17 cellular contexts compared by ENCODE assay signal in genomic region chr1:197810812-197811211, GRCh38. TPM values are rescaled to one million over a fixed set of nuclear protein-coding genes. Genes with fewer than 3 reads are reported as not detected.
DNase-seq lines count a peak whose midpoint lies in the region; ATAC-seq, FAIRE-seq and TF ChIP-seq lines count a peak whose summit lies in the region.
"Had no signal": no experiment of that assay in that cellular context is flagged by ENCODE, and none has a peak within 500 bp of the region (broad histone marks: within the 10 kb centered on the region; RNA-seq: fewer than 3 reads in every experiment).

No MANE protein-coding gene starts in this region.

- intact Hi-C loops in K562 (cut with micrococcal nuclease), result no loop called here
- intact Hi-C loops in colonic mucosa (cut with DNase I), result no loop called here

- no peaks in the 10 kb centered on the region for H3K79me2 ChIP-seq in K562 (ENCODE audit: control insufficient read depth, insufficient read depth, low read length)

- H3K9ac ChIP-seq in HUES64 (ENCODE audit: low read depth, low read length) (peak overlapping the region; percentile 37; the same call in 1 of the 2 replicates), K562 (ENCODE audit: insufficient read depth in 1 of 2, low read depth in 2 of 2, low read length in 2 of 2) (no peak overlapping the region), iPS-18a (ENCODE audit: low read length) (no peak overlapping the region), colonic mucosa (ENCODE audit: low read depth in 2 of 2, low read length in 2 of 2) (no peak overlapping the region)

- H3K4me1 ChIP-seq in HUES64 (ENCODE audit: insufficient read depth, low read length) (peaks cover 68% of the 10 kb centered on the region), K562 (replicated peaks in 1 of 2; ENCODE audit: control insufficient read depth in 2 of 2, insufficient read depth in 2 of 2, low read length in 2 of 2) (no peaks in the 10 kb centered on the region), iPS-18a (ENCODE audit: control insufficient read depth, low read depth, low read length) (peaks cover 56% of the 10 kb centered on the region), colonic mucosa (peaks cover 4% of the 10 kb centered on the region)
- H3K4me1 ChIP-seq: A549, BE2C had no signal

- TF ChIP-seq CTCF in K562 (IDR thresholded peaks at IDR 0.05 in 2 of 3, conservative IDR thresholded peaks at IDR 0.05 in 1 of 3; ENCODE audit: insufficient read depth in 2 of 3, low read depth in 1 of 3, low read length in 3 of 3) (no peak), WERI-Rb-1 (IDR thresholded peaks at IDR 0.05; ENCODE audit: low read depth, low read length) (no peak), colonic mucosa (IDR thresholded peaks at IDR 0.05) (no peak)

- TF ChIP-seq POLR2A in K562 (conservative IDR thresholded peaks at IDR 0.05), result no peak

- ATAC-seq in K562 (no peak), GM18858 (IDR thresholded peaks at IDR 0.05; ENCODE audit: unreplicated experiment) (no peak)
- ATAC-seq: A549 had no signal

- CTCF ChIA-PET in K562 (lab: Yijun Ruan, JAX; ENCODE audit: low intra/inter-chr PET ratio), result no interaction called here

- TF ChIP-seq EP300 in K562 (IDR thresholded peaks at IDR 0.05; ENCODE audit: low read length), result no peak

- H3K9me3 ChIP-seq in HUES64 (ENCODE audit: insufficient read depth, low read depth, low read length), result no peaks in the 10 kb centered on the region
- no peaks in the 10 kb centered on the region for H3K9me3 ChIP-seq in K562 (replicated peaks; ENCODE audit: control insufficient read depth, insufficient read depth, low read depth, low read length)
- no peaks in the 10 kb centered on the region for H3K9me3 ChIP-seq in iPS-18a (ENCODE audit: control insufficient read depth, low read depth, low read length)
- H3K9me3 ChIP-seq in WERI-Rb-1 (ENCODE audit: severe bottlenecking), result no peaks in the 10 kb centered on the region
- no peaks in the 10 kb centered on the region for H3K9me3 ChIP-seq in colonic mucosa
- H3K9me3 ChIP-seq: A549, BE2C had no signal

- no peak for TF ChIP-seq RAD21 in K562 (CRISPR knock-in tag; conservative IDR thresholded peaks at IDR 0.05 in 1 of 2, IDR thresholded peaks at IDR 0.05 in 1 of 2)

- 0 out of 2 replicates have a peak overlapping the region, but pooled peaks have one; percentile 10 for H2AFZ ChIP-seq in K562 (ENCODE audit: low read depth, low read length)

- in situ Hi-C loops in K562 (cut with MboI), result no loop called here

- 35% methylated on average over 4 of the region's 4 CpGs for WGBS in HUES64
- 4% methylated on average over 4 of the region's 4 CpGs for WGBS in K562 (ENCODE audit: insufficient coverage, low coverage, missing lambda C conversion rate)

- H3K4me3 ChIP-seq in HUES64 (ENCODE audit: low read length) (no peak overlapping the region), K562 (no peak overlapping the region), iPS-18a (ENCODE audit: low read length) (peak overlapping the region; percentile 9), WERI-Rb-1 (ENCODE audit: low read depth, low read length) (no peak overlapping the region), colonic mucosa (no peak overlapping the region)
- H3K4me3 ChIP-seq: A549 had no signal

- POLR2A ChIA-PET in K562 (lab: Yijun Ruan, JAX), result interaction anchor here (1.1 to 1.4 kb wide), 2 partner anchors 19 to 26 kb away, joined by 3 to 4 read pairs; no protein-coding TSS in a partner anchor

- no peak overlapping the region for H3K4me2 ChIP-seq in K562 (ENCODE audit: insufficient read depth, low read length)
- H3K4me2 ChIP-seq: A549 had no signal

- H3K36me3 ChIP-seq in HUES64 (ENCODE audit: insufficient read depth, low read length) (no peaks in the 10 kb centered on the region), K562 (ENCODE audit: control insufficient read depth, insufficient read depth, low read length) (no peaks in the 10 kb centered on the region), iPS-18a (ENCODE audit: control insufficient read depth, low read depth, low read length) (no peaks in the 10 kb centered on the region), WERI-Rb-1 (no peaks in the 10 kb centered on the region), colonic mucosa (no peaks in the 10 kb centered on the region)
- H3K36me3 ChIP-seq: BE2C had no signal

- BruUV-seq in K562 (replicated peaks; lab: Mats Ljungman, UMichigan), result no TSS peak

- H3K27ac ChIP-seq in HUES64 (ENCODE audit: low read depth, low read length) (peak overlapping the region; percentile 53; the same call in 1 of the 2 replicates), K562 (ENCODE audit: extremely low read depth, low read depth, low read length) (no peak overlapping the region), iPS-18a (ENCODE audit: low read length) (no peak overlapping the region), WERI-Rb-1 (no peak overlapping the region), colonic mucosa (no peak overlapping the region)
- H3K27ac ChIP-seq: A549, C4-2B had no signal

- no peaks in the 10 kb centered on the region for H3K27me3 ChIP-seq in HUES64 (ENCODE audit: insufficient read depth, low read length)
- H3K27me3 ChIP-seq in K562 (ENCODE audit: control insufficient read depth in 2 of 2, insufficient read depth in 2 of 2, low read length in 2 of 2), result no peaks in the 10 kb centered on the region; a peak in 2 of 5 replicates
- no peaks in the 10 kb centered on the region for H3K27me3 ChIP-seq in iPS-18a (ENCODE audit: control insufficient read depth, insufficient read depth, low read length)
- H3K27me3 ChIP-seq in WERI-Rb-1 (ENCODE audit: insufficient read depth, low read depth, severe bottlenecking), result no peaks in the 10 kb centered on the region
- no peaks in the 10 kb centered on the region for H3K27me3 ChIP-seq in colonic mucosa
- H3K27me3 ChIP-seq: BE2C had no signal

- no peaks in the 10 kb centered on the region for H3K9me1 ChIP-seq in K562 (ENCODE audit: control insufficient read depth, insufficient read depth, low read length)

- no peak for DNase-seq in K562 (ENCODE audit: extremely low read depth in 1 of 4, low spot score in 3 of 4)
- no peak for DNase-seq in WERI-Rb-1
- DNase-seq in SHP77 treated with DMSO at 0.1 percent for 48 hours (lab: John Stamatoyannopoulos, UW), result no peak
- DNase-seq in colonic mucosa, result no peak
- DNase-seq: BE2C; CD4-positive, alpha-beta memory T cell; DMS79; H7; KBM-7 had no signal

- no peaks in the 10 kb centered on the region for H4K20me1 ChIP-seq in K562 (replicated peaks; ENCODE audit: control insufficient read depth, insufficient read depth, low read length)

- FAIRE-seq in K562 (lab: Jason Lieb, UNC), result peak; percentile 44
- FAIRE-seq: A549, GM12891, GM19239 had no signal

TF ChIP-seq in K562, 482 proteins besides CTCF, POLR2A, EP300 and RAD21 (continues in another document):
- TF ChIP-seq CBX2 (IDR thresholded peaks at IDR 0.05; ENCODE audit: insufficient read depth, low read length, poor library complexity, severe bottlenecking) (no peak), ZNF174 (CRISPR knock-in tag; IDR thresholded peaks at IDR 0.05) (no peak), SETDB1 (IDR thresholded peaks at IDR 0.05; ENCODE audit: low read length) (no peak), TCFL5 (CRISPR knock-in tag; conservative IDR thresholded peaks at IDR 0.05) (no peak), MCM2 (IDR thresholded peaks at IDR 0.05; ENCODE audit: low read depth) (no peak), MECOM (CRISPR knock-in tag; IDR thresholded peaks at IDR 0.05) (no peak), ILK (tag; IDR thresholded peaks at IDR 0.05; ENCODE audit: borderline replicate concordance, low read depth) (no peak)
- TF ChIP-seq, protein P1, sequence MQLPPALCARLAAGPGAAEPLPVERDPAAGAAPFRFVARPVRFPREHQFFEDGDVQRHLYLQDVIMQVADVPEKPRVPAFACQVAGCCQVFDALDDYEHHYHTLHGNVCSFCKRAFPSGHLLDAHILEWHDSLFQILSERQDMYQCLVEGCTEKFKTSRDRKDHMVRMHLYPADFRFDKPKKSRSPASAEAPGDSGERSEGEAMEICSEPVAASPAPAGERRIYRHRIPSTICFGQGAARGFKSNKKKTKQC (CRISPR knock-in tag; IDR thresholded peaks at IDR 0.05), result no peak
- TF ChIP-seq, protein P2, sequence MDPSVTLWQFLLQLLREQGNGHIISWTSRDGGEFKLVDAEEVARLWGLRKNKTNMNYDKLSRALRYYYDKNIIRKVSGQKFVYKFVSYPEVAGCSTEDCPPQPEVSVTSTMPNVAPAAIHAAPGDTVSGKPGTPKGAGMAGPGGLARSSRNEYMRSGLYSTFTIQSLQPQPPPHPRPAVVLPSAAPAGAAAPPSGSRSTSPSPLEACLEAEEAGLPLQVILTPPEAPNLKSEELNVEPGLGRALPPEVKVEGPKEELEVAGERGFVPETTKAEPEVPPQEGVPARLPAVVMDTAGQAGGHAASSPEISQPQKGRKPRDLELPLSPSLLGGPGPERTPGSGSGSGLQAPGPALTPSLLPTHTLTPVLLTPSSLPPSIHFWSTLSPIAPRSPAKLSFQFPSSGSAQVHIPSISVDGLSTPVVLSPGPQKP (CRISPR knock-in tag; IDR thresholded peaks at IDR 0.05), result no peak

RNA-seq across cellular contexts. Expression of gene DENND1B, which starts 35.5 kb away (rescaled TPM):
- 1.7 TPM for polyA plus RNA-seq in HUES64 (2013, experiment 1 of 2)
- polyA plus RNA-seq in HUES64 (2013, experiment 2 of 2), result 2.5 TPM
- total RNA-seq in K562 (2011; cell fraction: chromatin; rRNA removed; ENCODE audit: low replicate concordance), result 36.5 and 51.3 TPM in 2 replicates
- 9.0 and 13.6 TPM in 2 replicates for total RNA-seq in K562 (2011; cell fraction: nucleolus; rRNA removed)
- 24.3 and 35.3 TPM in 2 replicates for total RNA-seq in K562 (2011; cell fraction: nucleoplasm; rRNA removed)
- total RNA-seq in K562 (2014; rRNA removed) (4.7 and 6.0 TPM in 2 replicates), K562 (2014; rRNA removed; fragmentation: Illumina TruSeq; extraction: Trizol) (10.7 and 13.0 TPM in 2 replicates), K562 (2015; rRNA removed; fragmentation: Illumina TruSeq; extraction: Trizol) (10.6 and 12.1 TPM in 2 replicates), K562 (2021) (9.1 and 9.3 TPM in 2 replicates), colonic mucosa (10 to 100 TPM; 19.5 to 25.7 TPM)
- polyA plus RNA-seq in K562 (2011; rRNA removed) (9.3 and 10.3 TPM in 2 replicates), K562 (2014; fragmentation: Illumina TruSeq; extraction: Trizol) (7.1 and 7.5 TPM in 2 replicates), K562 (2014; fragmentation: Nextera tagmentation; extraction: Ambion mirVana) (1 to 10 TPM; 2.1 to 3.3 TPM), K562 (2014; rRNA removed) (2.9 TPM in 2 replicates)
- polyA plus RNA-seq in K562 (2011; cell fraction: cytosol; rRNA removed), result 2.1 and 3.7 TPM in 2 replicates
- polyA plus RNA-seq in K562 (2011; cell fraction: nucleus; rRNA removed), result 10.5 and 19.6 TPM in 2 replicates
- polyA plus RNA-seq in K562 (2012), result 4.0 and 4.9 TPM in 2 replicates
- polyA minus RNA-seq in K562 (2011; rRNA and poly(A)+ RNA removed), result 34.2 and 47.7 TPM in 2 replicates
- 5.2 and 7.3 TPM in 2 replicates for polyA minus RNA-seq in K562 (2011; cell fraction: cytosol; rRNA and poly(A)+ RNA removed)
- 30.2 and 68.3 TPM in 2 replicates for polyA minus RNA-seq in K562 (2011; cell fraction: nucleus; rRNA and poly(A)+ RNA removed)
- total RNA-seq: G401 had no signal
